ENCODE assay signal across 2 cellular contexts in genomic region chr1:204205486-204205885, GRCh38.
TF ChIP-seq lines count a peak whose summit lies in the region.

No MANE protein-coding gene starts in this region.

TF ChIP-seq in HepG2, 621 proteins besides CTCF, POLR2A, EP300 and RAD21:
- TF ChIP-seq MTF1 (CRISPR knock-in tag; IDR thresholded peaks at IDR 0.05), result no peak
- peak; percentile 94 for TF ChIP-seq RFX5 (IDR thresholded peaks at IDR 0.05; ENCODE audit: low read depth, low read length)
- TF ChIP-seq RFXANK (CRISPR knock-in tag; IDR thresholded peaks at IDR 0.05), result peak; percentile 88; the same call in 1 of the 2 replicates

TF ChIP-seq in endothelial cell of umbilical vein, 7 proteins besides CTCF, POLR2A, EP300 and RAD21:
- TF ChIP-seq MAX (IDR thresholded peaks at IDR 0.05; ENCODE audit: insufficient read depth, insufficient read length), result no peak
